ENCODE assay signal across 8 cellular contexts in genomic region chr1:203861379-203862184, GRCh38. TPM values are rescaled to one million over a fixed set of nuclear protein-coding genes. Genes with fewer than 3 reads are reported as not detected.
DNase-seq lines count a peak whose midpoint lies in the region; ATAC-seq and TF ChIP-seq lines count a peak whose summit lies in the region.

Gene SNRPE (plus strand): TSS chr1:203861599. CDS start chr1:203861660, 61 bp downstream.

- H3K27ac ChIP-seq in spleen: peak within 1 kb of the TSS; percentile 56 to 85 (median 75)

- H3K4me1 Mint-ChIP-seq in WTC11: peaks cover 11% of the 10 kb centered on the region
- H3K4me1 Mint-ChIP-seq in immature natural killer cell: peaks cover 23 to 25% of the 10 kb centered on the region in 2 donors

- H3K4me3 Mint-ChIP-seq in WTC11 (peak within 1 kb of the TSS; percentile 94), immature natural killer cell (peak within 1 kb of the TSS; percentile 96 to 100 (median 100))

- POLR2A ChIA-PET in WTC11 (lab: Charles Lee): interaction anchor here (1.3 kb wide), 1 partner anchor 9 kb away, joined by 3 read pairs; no protein-coding TSS in a partner anchor

- peak; percentile 79 for TF ChIP-seq POLR2A in GM18951 (IDR thresholded peaks at IDR 0.05; ENCODE audit: extremely low read depth, insufficient read depth, insufficient read length)
- TF ChIP-seq POLR2A in spleen (IDR thresholded peaks at IDR 0.05): no peak

- CTCF ChIA-PET in WTC11 (lab: Charles Lee): interaction anchor here (0.6 to 4.0 kb wide), 14 partner anchors 10 to 537 kb away, joined by 3 to 25 read pairs (median 4); partner anchors contain the start of gene PLEKHA6

- H3K4me1 ChIP-seq in spleen: peaks cover 6 to 33% (median 26%) of the 10 kb centered on the region in 6 donors

- peak; percentile 88 for TF ChIP-seq CTCF in AG09319 (IDR thresholded peaks at IDR 0.05; ENCODE audit: low read depth, low read length)
- peak; percentile 87 for TF ChIP-seq CTCF in WTC11 (IDR thresholded peaks at IDR 0.05)
- TF ChIP-seq CTCF in cardiac fibroblast (IDR thresholded peaks at IDR 0.05; ENCODE audit: low read depth, low read length): peak; percentile 87
- TF ChIP-seq CTCF in spleen (IDR thresholded peaks at IDR 0.05 in 8 of 11, conservative IDR thresholded peaks at IDR 0.05 in 3 of 11): peak; percentile 90 to 100 (median 98)

- no peaks in the 10 kb centered on the region for H3K9me3 ChIP-seq in spleen

- H3K36me3 ChIP-seq in spleen: peaks cover 0 to 46% (median 31%) of the 10 kb centered on the region in 6 donors

- no peaks in the 10 kb centered on the region for H3K27me3 ChIP-seq in spleen (replicated peaks in 1 of 7)

- H3K9me3 Mint-ChIP-seq in WTC11: no peaks in the 10 kb centered on the region
- H3K9me3 Mint-ChIP-seq in immature natural killer cell: no peaks in the 10 kb centered on the region

- 0 to 1% (median 0%) methylated on average over 41 to 48 of the region's 48 CpGs for WGBS in spleen, 5 donors

- H3K4me3 ChIP-seq in cardiac fibroblast (replicated peaks in 1 of 2; ENCODE audit: low read depth in 2 of 2, low read length in 2 of 2) (peak within 1 kb of the TSS; percentile 95 to 97), spleen (peak within 1 kb of the TSS; percentile 89 to 98 (median 96))

- ATAC-seq in HG03196 (IDR thresholded peaks at IDR 0.05; ENCODE audit: unreplicated experiment) (peak; percentile 99), WTC11 (peak; percentile 95)

- H3K27ac Mint-ChIP-seq in WTC11 (peak within 1 kb of the TSS; percentile 98), immature natural killer cell (peak within 1 kb of the TSS; percentile 93 to 98 (median 98))

- peaks cover 3% of the 10 kb centered on the region for H3K27me3 Mint-ChIP-seq in WTC11 (ENCODE audit: low read depth)
- peaks cover 2 to 5% (median 3%) of the 10 kb centered on the region in 3 donors for H3K27me3 Mint-ChIP-seq in immature natural killer cell (ENCODE audit: low read depth in 3 of 3)

- DNase-seq in AG09319 (ENCODE audit: extremely low read depth, low read depth): peak; percentile 96
- peak; percentile 96 for DNase-seq in NCI-H226
- peak; percentile 96 for DNase-seq in WTC11 (ENCODE audit: low spot score)
- peak; percentile 99 for DNase-seq in cardiac fibroblast (ENCODE audit: low read depth in 2 of 2)
- DNase-seq in immature natural killer cell: peak; percentile 97 to 98 (median 97)
- DNase-seq in spleen: peak; percentile 99

- intact Hi-C loops in spleen (cut with DNase I; ENCODE audit: low total_unique reads): loop anchor here (10.0 kb wide), 1 partner anchor 503 kb away; no protein-coding TSS in a partner anchor

- H3K36me3 Mint-ChIP-seq in WTC11 (peaks cover 38% of the 10 kb centered on the region), immature natural killer cell (peaks cover 8 to 14% (median 8%) of the 10 kb centered on the region in 3 donors)

- in situ Hi-C loops in GM18951 (cut with MboI; ENCODE audit: low sequenced_read_pairs, unreplicated experiment): loop anchor here (5.0 to 25.0 kb wide), 2 partner anchors 266 to 501 kb away; partner anchors contain the start of gene PLEKHA6

TF ChIP-seq in WTC11, 78 proteins besides CTCF, POLR2A, EP300 and RAD21 (continues in another document):
- no peak for TF ChIP-seq MXD4 (CRISPR knock-in tag; IDR thresholded peaks at IDR 0.05; ENCODE audit: borderline replicate concordance)
- TF ChIP-seq ZSCAN18 (CRISPR knock-in tag; IDR thresholded peaks at IDR 0.05): 0 out of 2 replicates have a peak, but pooled peaks have one; percentile 34
- TF ChIP-seq ATF6 (CRISPR knock-in tag; IDR thresholded peaks at IDR 0.05): no peak
- peak; percentile 91 for TF ChIP-seq AR (CRISPR knock-in tag; IDR thresholded peaks at IDR 0.05)
- TF ChIP-seq STAT6 (CRISPR knock-in tag; conservative IDR thresholded peaks at IDR 0.05; ENCODE audit: low read depth): no peak
- peak; percentile 99 for TF ChIP-seq MAX (CRISPR knock-in tag; IDR thresholded peaks at IDR 0.05)
- no peak for TF ChIP-seq TP53 (CRISPR knock-in tag; IDR thresholded peaks at IDR 0.05)
- no peak for TF ChIP-seq OVOL2 (CRISPR knock-in tag; IDR thresholded peaks at IDR 0.05; ENCODE audit: borderline replicate concordance)
- TF ChIP-seq KAT7 (CRISPR knock-in tag; IDR thresholded peaks at IDR 0.05; ENCODE audit: borderline replicate concordance): 0 out of 2 replicates have a peak, but pooled peaks have one; percentile 64
- TF ChIP-seq IRF2 (CRISPR knock-in tag; IDR thresholded peaks at IDR 0.05; ENCODE audit: borderline replicate concordance, low read depth): no peak
- TF ChIP-seq ESRRA (CRISPR knock-in tag; IDR thresholded peaks at IDR 0.05; ENCODE audit: borderline replicate concordance): peak; percentile 67; the same call in 1 of the 2 replicates
- TF ChIP-seq ZNF219 (CRISPR knock-in tag; IDR thresholded peaks at IDR 0.05; ENCODE audit: borderline replicate concordance): no peak

RNA-seq across cellular contexts. Expression of gene SNRPE, which starts in this region (rescaled TPM):
- total RNA-seq in WTC11 (2021) (245 to 260 TPM (median 250 TPM) in 3 replicates), spleen (10 to 100 TPM; 30.1 to 76.9 (median 61.7) TPM)
- polyA plus RNA-seq in immature natural killer cell (100 to 1,000 TPM; 169 to 229 (median 192) TPM), spleen (100 to 1,000 TPM; 113 to 150 (median 122) TPM)

Comparison
In these comparisons a context has a peak if more than half of its experiments do, and no peak if none do; other contexts are left out.
1. Peak in every context shown above with its lines: DNase-seq, ATAC-seq, H3K4me3 ChIP-seq and H3K27ac ChIP-seq.